8 cellular contexts compared by ENCODE assay signal in the genomic region with DNA sequence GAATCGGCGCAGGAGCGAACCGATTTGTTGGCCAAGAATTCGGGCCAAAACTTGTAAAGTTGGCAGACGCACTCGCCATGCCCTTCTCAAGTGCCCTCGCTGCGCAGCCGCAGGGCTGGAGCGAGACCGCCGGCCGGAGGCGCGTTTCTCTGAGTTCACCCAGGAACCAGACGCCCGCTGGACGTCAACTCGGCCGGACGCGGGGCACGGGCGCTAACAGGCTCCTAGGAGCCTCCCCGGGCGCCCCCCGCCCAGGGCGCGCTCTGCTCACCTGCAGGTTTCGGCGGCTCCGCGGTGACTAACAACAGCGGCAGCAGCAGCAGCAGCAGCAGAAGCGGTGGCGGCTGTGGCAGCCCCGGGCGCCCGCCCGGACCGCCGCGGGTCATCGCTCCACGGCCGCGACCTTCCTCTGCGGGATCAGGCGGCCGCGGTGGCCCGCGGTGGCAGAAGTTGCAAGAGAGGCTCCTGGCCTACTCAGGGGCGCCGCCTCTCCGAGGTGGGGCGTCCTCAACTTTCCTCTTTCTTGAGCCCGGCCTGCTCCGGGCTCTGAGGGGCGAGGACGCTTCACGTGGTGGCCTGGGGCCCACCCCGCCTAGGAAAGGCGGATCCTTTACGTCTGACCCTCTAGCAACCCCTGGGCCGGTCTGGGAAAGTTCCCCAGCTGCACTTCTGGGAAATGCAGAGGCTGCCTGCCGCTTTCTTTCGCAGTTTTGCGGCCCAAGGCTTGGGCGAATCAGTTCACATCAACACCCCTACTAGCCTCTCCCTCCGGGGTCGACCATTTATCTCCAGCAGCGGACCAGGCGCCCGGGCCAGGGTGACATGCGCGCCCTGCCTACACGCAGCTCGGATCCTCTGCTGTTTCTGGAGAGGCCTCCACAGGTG. TPM values are rescaled to one million over a fixed set of nuclear protein-coding genes. Genes with fewer than 3 reads are reported as not detected.
DNase-seq lines count a peak whose midpoint lies in the region; ATAC-seq and TF ChIP-seq lines count a peak whose summit lies in the region.

PLBD1 (minus strand) TSS at position 573 of the 885 bp plus-strand sequence; CDS start at position 386, 187 bp downstream.

- WGBS in esophagus squamous epithelium, 2 donors, result 24 to 25% methylated on average over 14 to 15 of the region's 80 CpGs
- 10% methylated on average over 32 to 34 of the region's 80 CpGs for WGBS in thyroid gland, 2 donors

- TF ChIP-seq POLR2A in esophagus squamous epithelium (IDR thresholded peaks at IDR 0.05), result peak in 2 of 4 donors; percentile 37 to 41
- TF ChIP-seq POLR2A in thyroid gland (IDR thresholded peaks at IDR 0.05), result peak in 1 of 2 donors; percentile 70

- H3K4me3 ChIP-seq in esophagus squamous epithelium, result peak within 1 kb of the TSS; percentile 57 to 67 (median 62)
- peak within 1 kb of the TSS; percentile 42 for H3K4me3 ChIP-seq in mucosa of descending colon
- peak within 1 kb of the TSS; percentile 24 to 58 (median 38) for H3K4me3 ChIP-seq in thyroid gland (replicated peaks in 1 of 3)

- intact Hi-C loops in esophagus squamous epithelium (cut with DNase I), result no loop called here
- intact Hi-C loops in mucosa of descending colon (cut with DNase I, micrococcal nuclease), result no loop called here
- intact Hi-C loops in thyroid gland (cut with DNase I), result no loop called here

- H3K9me3 ChIP-seq in esophagus squamous epithelium (no peaks in the 10 kb centered on the region), mucosa of descending colon (no peaks in the 10 kb centered on the region), thyroid gland (no peaks in the 10 kb centered on the region)

- H3K4me1 ChIP-seq in esophagus squamous epithelium, result peaks cover 3 to 55% (median 6%) of the 10 kb centered on the region in 3 donors
- H3K4me1 ChIP-seq in mucosa of descending colon (ENCODE audit: low read depth), result peaks cover 8% of the 10 kb centered on the region
- peaks cover 4 to 6% of the 10 kb centered on the region in 2 donors for H3K4me1 ChIP-seq in thyroid gland

- H3K27ac ChIP-seq in esophagus squamous epithelium, result peak within 1 kb of the TSS; percentile 58 to 91 (median 88)
- H3K27ac ChIP-seq in thyroid gland, result peak within 1 kb of the TSS; percentile 34 to 77 (median 64)

- peak; percentile 28 for DNase-seq in EL
- DNase-seq in RPMI8226, result peak; percentile 7
- DNase-seq in esophagus squamous epithelium (lab: John Stamatoyannopoulos, UW), result no peak
- DNase-seq in mucosa of descending colon, result peak; percentile 71 to 81 (median 79)
- peak; percentile 84 to 89 for DNase-seq in thyroid gland
- no peak for DNase-seq in T1000 (lab: John Stamatoyannopoulos, UW)
- no peak for DNase-seq in SK-N-DZ (ENCODE audit: low spot score)

- TF ChIP-seq CTCF in esophagus squamous epithelium (IDR thresholded peaks at IDR 0.05) (no peak), mucosa of descending colon (IDR thresholded peaks at IDR 0.05) (no peak), thyroid gland (IDR thresholded peaks at IDR 0.05) (no peak)

- H3K36me3 ChIP-seq in esophagus squamous epithelium (no peaks in the 10 kb centered on the region), mucosa of descending colon (ENCODE audit: low read depth) (no peaks in the 10 kb centered on the region), thyroid gland (no peaks in the 10 kb centered on the region)

- ATAC-seq in GM21529 (IDR thresholded peaks at IDR 0.05; ENCODE audit: unreplicated experiment) (peak; percentile 67), mucosa of descending colon (peak; percentile 82)

- H3K27me3 ChIP-seq in esophagus squamous epithelium, result no peaks in the 10 kb centered on the region
- no peaks in the 10 kb centered on the region for H3K27me3 ChIP-seq in thyroid gland

RNA-seq across cellular contexts. Expression of gene PLBD1, which starts in this region (rescaled TPM):
- total RNA-seq in esophagus squamous epithelium (10 to 100 TPM; 32.4 to 71.8 (median 56.5) TPM), mucosa of descending colon (10 to 100 TPM; 22.6 to 82.4 (median 63.7) TPM), thyroid gland (10 to 100 TPM in 2 of 4 donors, 1 to 10 TPM in 2; 5.1 to 14.5 (median 10.6) TPM)
- polyA plus RNA-seq in SK-N-DZ (2014; cell fraction: cytosol; rRNA removed), result not detected in 2 replicates
- not detected in 2 replicates for polyA plus RNA-seq in SK-N-DZ (2014; cell fraction: nucleus; rRNA removed)

Comparison
In these comparisons a context has a peak if more than half of its experiments do, and no peak if none do; other contexts are left out.
1. DNase-seq: peak in EL (single experiment), RPMI8226 (single experiment), mucosa of descending colon (3 of 3) and thyroid gland (2 of 2); none in esophagus squamous epithelium (single experiment), T1000 (single experiment) and SK-N-DZ (single experiment).
2. Peak in every context shown above with its lines, with median percentiles within 50 percentile points of each other: H3K4me3 ChIP-seq.